Comparison of ENCODE assay signal across 8 cellular contexts in genomic region chr9:130693101-130693425, GRCh38. TPM values are rescaled to one million over a fixed set of nuclear protein-coding genes. Genes with fewer than 3 reads are reported as not detected.
DNase-seq lines count a peak whose midpoint lies in the region; ATAC-seq and TF ChIP-seq lines count a peak whose summit lies in the region.

No MANE protein-coding gene starts in this region.

- peaks cover 14 to 24% (median 18%) of the 10 kb centered on the region in 5 donors for H3K36me3 Mint-ChIP-seq in naive thymus-derived CD4-positive, alpha-beta T cell

- DNase-seq in AG10803 (ENCODE audit: low read depth) (no peak), colonic mucosa (no peak), MV-4-11 (lab: John Stamatoyannopoulos, UW) (no peak)
- DNase-seq in naive thymus-derived CD4-positive, alpha-beta T cell: peak in 1 of 9 donors; percentile 11
- no peak for DNase-seq in effector CD8-positive, alpha-beta T cell (lab: John Stamatoyannopoulos, UW)
- DNase-seq in activated CD8-positive, alpha-beta memory T cell treated with anti-CD3 and anti-CD28 coated beads, Interleukin-2, amount 50 U/mL, for 4 hours: no peak

- H3K9ac ChIP-seq in HUES6 (ENCODE audit: low read length): peak overlapping the region; percentile 41
- peak overlapping the region in 1 of 2 donors; percentile 82 for H3K9ac ChIP-seq in colonic mucosa (ENCODE audit: low read depth in 2 of 2, low read length in 2 of 2)

- intact Hi-C loops in colonic mucosa (cut with DNase I): no loop called here
- intact Hi-C loops in naive thymus-derived CD4-positive, alpha-beta T cell (cut with micrococcal nuclease): loop anchor here (1.0 to 5.0 kb wide), 6 partner anchors 11 to 679 kb away; partner anchors contain the start of genes FUBP3 (in 2 of the 2) and NUP214 (in 1 of the 2)

- H3K36me3 ChIP-seq in HUES6 (ENCODE audit: control insufficient read depth, insufficient read depth, low read length) (peaks cover 29% of the 10 kb centered on the region), colonic mucosa (no peaks in the 10 kb centered on the region)
- H3K36me3 ChIP-seq in naive thymus-derived CD4-positive, alpha-beta T cell (ENCODE audit: control insufficient read depth in 2 of 3, insufficient read depth in 3 of 3, low read length in 3 of 3): peaks cover 0 to 33% (median 12%) of the 10 kb centered on the region in 3 experiments

- TF ChIP-seq CTCF in AG10803 (conservative IDR thresholded peaks at IDR 0.05; ENCODE audit: low read length) (no peak), colonic mucosa (IDR thresholded peaks at IDR 0.05) (no peak)

- H3K27ac Mint-ChIP-seq in naive thymus-derived CD4-positive, alpha-beta T cell: peak overlapping the region; percentile 88 to 97 (median 94)

- POLR2A ChIA-PET in naive thymus-derived CD4-positive, alpha-beta T cell (lab: Charles Lee): interaction anchor here (0.8 to 2.4 kb wide), 8 partner anchors 9 to 432 kb away, joined by 3 to 18 read pairs (median 6); partner anchors contain the start of gene NUP214

- no peaks in the 10 kb centered on the region for H3K27me3 Mint-ChIP-seq in naive thymus-derived CD4-positive, alpha-beta T cell

- H3K4me1 ChIP-seq in HUES6 (ENCODE audit: control insufficient read depth, insufficient read depth, low read length): peaks cover 16% of the 10 kb centered on the region
- peaks cover 6% of the 10 kb centered on the region for H3K4me1 ChIP-seq in colonic mucosa
- H3K4me1 ChIP-seq in naive thymus-derived CD4-positive, alpha-beta T cell (ENCODE audit: control insufficient read depth in 2 of 2, insufficient read depth in 2 of 2, low read length in 2 of 2): peaks cover 13 to 20% of the 10 kb centered on the region in 2 donors

- H3K4me3 ChIP-seq in AG10803 (ENCODE audit: low read length): peak overlapping the region; percentile 58
- peak overlapping the region; percentile 89 for H3K4me3 ChIP-seq in HUES6 (ENCODE audit: low read depth, low read length)
- peak overlapping the region; percentile 79 for H3K4me3 ChIP-seq in colonic mucosa
- peak overlapping the region; percentile 91 for H3K4me3 ChIP-seq in naive thymus-derived CD4-positive, alpha-beta T cell (ENCODE audit: low read length)

- H3K9me3 ChIP-seq in HUES6 (ENCODE audit: control insufficient read depth, insufficient read depth, low read depth, low read length) (no peaks in the 10 kb centered on the region), colonic mucosa (no peaks in the 10 kb centered on the region)
- no peaks in the 10 kb centered on the region for H3K9me3 ChIP-seq in naive thymus-derived CD4-positive, alpha-beta T cell (ENCODE audit: control insufficient read depth in 2 of 3, low read length in 3 of 3)

- H3K4me1 Mint-ChIP-seq in naive thymus-derived CD4-positive, alpha-beta T cell: peaks cover 21 to 57% (median 46%) of the 10 kb centered on the region in 7 donors

- no peaks in the 10 kb centered on the region for H3K9me3 Mint-ChIP-seq in naive thymus-derived CD4-positive, alpha-beta T cell

- H3K27me3 ChIP-seq in HUES6 (ENCODE audit: control insufficient read depth, insufficient read depth, low read length): no peaks in the 10 kb centered on the region
- no peaks in the 10 kb centered on the region for H3K27me3 ChIP-seq in colonic mucosa
- no peaks in the 10 kb centered on the region for H3K27me3 ChIP-seq in naive thymus-derived CD4-positive, alpha-beta T cell (ENCODE audit: control insufficient read depth in 2 of 2, insufficient read depth in 2 of 2, low read length in 2 of 2)

- H3K4me3 Mint-ChIP-seq in naive thymus-derived CD4-positive, alpha-beta T cell: peak overlapping the region; percentile 83 to 98 (median 95)

- no peak overlapping the region for H3K27ac ChIP-seq in HUES6 (ENCODE audit: low read depth, low read length)
- H3K27ac ChIP-seq in colonic mucosa: no peak overlapping the region
- H3K27ac ChIP-seq in naive thymus-derived CD4-positive, alpha-beta T cell (ENCODE audit: low read depth, low read length): peak overlapping the region; percentile 61

- CTCF ChIA-PET in naive thymus-derived CD4-positive, alpha-beta T cell (lab: Charles Lee): interaction anchor here (0.7 to 2.0 kb wide), 8 partner anchors 9 to 353 kb away, joined by 3 to 10 read pairs (median 6); no protein-coding TSS in a partner anchor

- no peak for ATAC-seq in naive thymus-derived CD4-positive, alpha-beta T cell
- no peak for ATAC-seq in HG03520 (IDR thresholded peaks at IDR 0.05; ENCODE audit: unreplicated experiment)

RNA-seq across cellular contexts. Expression of gene EXOSC2, which starts 0.5 kb away (rescaled TPM):
- 10 to 100 TPM; 13.6 to 34.2 TPM for total RNA-seq in colonic mucosa
- total RNA-seq in naive thymus-derived CD4-positive, alpha-beta T cell: 10 to 100 TPM; 44.2 to 60.7 (median 59.5) TPM
- polyA plus RNA-seq in naive thymus-derived CD4-positive, alpha-beta T cell: 10 to 100 TPM; 31.4 to 39.9 TPM

RNA-seq across cellular contexts. Expression of gene PRDM12, which starts 28.7 kb away (rescaled TPM):
- total RNA-seq in colonic mucosa: not detected
- total RNA-seq in naive thymus-derived CD4-positive, alpha-beta T cell: not detected
- polyA plus RNA-seq in naive thymus-derived CD4-positive, alpha-beta T cell: under 1 TPM in 1 of 2 donors, not detected in 1; 0.07 TPM
